ENCODE assay signal across 20 cellular contexts in the genomic region with DNA sequence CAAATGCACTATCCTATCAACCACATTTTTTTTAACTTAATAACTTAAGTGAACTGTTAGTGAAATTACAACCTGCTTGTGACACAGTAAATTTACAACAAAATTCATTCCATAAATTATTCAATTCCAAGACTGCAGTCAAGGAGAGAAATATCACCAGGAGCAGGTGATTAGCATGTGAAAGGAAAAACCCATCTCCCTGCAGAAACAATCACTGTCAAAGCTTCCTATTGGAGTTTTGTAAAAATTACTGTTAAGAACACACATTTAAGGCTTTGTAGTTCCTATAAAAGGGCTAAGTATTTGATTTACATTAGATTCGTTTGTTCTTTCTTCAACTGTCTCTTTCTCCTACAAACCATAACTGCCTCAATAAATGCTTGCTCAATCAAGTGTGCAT.
"Had no signal": no experiment of that assay in that cellular context is flagged by ENCODE, and none has a peak within 500 bp of the region (broad histone marks: within the 10 kb centered on the region; RNA-seq: fewer than 3 reads in every experiment).

No MANE protein-coding gene starts in this region.

- H3K9me3 Mint-ChIP-seq: activated CD4-positive, alpha-beta memory T cell treated with anti-CD3 and anti-CD28 coated beads, Interleukin-2, amount 10 ng/mL, durations not matched to agents 7 days and 5 days; activated naive CD8-positive, alpha-beta T cell treated with anti-CD3 and anti-CD28 coated beads, Interleukin-2, amount 10 ng/mL, durations not matched to agents 7 days and 5 days had no signal

- DNase-seq: activated CD4-positive, alpha-beta memory T cell treated with anti-CD3 and anti-CD28 coated beads, Interleukin-2, amount 10 ng/mL, durations not matched to agents 7 days and 5 days; activated CD4-positive, alpha-beta T cell treated with anti-CD3 and anti-CD28 coated beads for 36 hours; activated CD4-positive, alpha-beta T cell treated with anti-CD3 and anti-CD28 coated beads, Interleukin-2, amount 50 U/mL, for 1 hour; activated CD8-positive, alpha-beta memory T cell treated with anti-CD3 and anti-CD28 coated beads, Interleukin-2, amount 50 U/mL, for 48 hours; activated naive CD4-positive, alpha-beta T cell treated with anti-CD3 and anti-CD28 coated beads, Interleukin-2, amount 50 U/mL, for 16 hours; activated naive CD8-positive, alpha-beta T cell treated with anti-CD3 and anti-CD28 coated beads, Interleukin-2, amount 10 ng/mL, durations not matched to agents 7 days and 5 days; activated T-cell treated with anti-CD3 and anti-CD28 coated beads, Interleukin-2, amount 50 U/mL, for 1 hour; adrenal gland; anterior cingulate cortex; Kasumi-1; KBM-7; NCI-H1105; NCI-H1436; NCI-H1694 treated with DMSO at 0.1 percent for 48 hours; NCI-H2029 treated with DMSO at 0.1 percent for 48 hours; NCI-H510A treated with DMSO at 0.1 percent for 48 hours; PC-3; SHP77 treated with DMSO at 0.1 percent for 48 hours; T-helper 17 cell; T-helper 9 cell had no signal

- H3K4me3 ChIP-seq: adrenal gland had no signal

- H3K36me3 ChIP-seq: adrenal gland had no signal

- ATAC-seq: activated CD4-positive, alpha-beta T cell treated with anti-CD3 and anti-CD28 coated beads for 36 hours; PC-3; T-helper 17 cell had no signal

- H3K27me3 Mint-ChIP-seq: activated CD4-positive, alpha-beta memory T cell treated with anti-CD3 and anti-CD28 coated beads, Interleukin-2, amount 10 ng/mL, durations not matched to agents 7 days and 5 days; activated CD4-positive, alpha-beta T cell treated with anti-CD3 and anti-CD28 coated beads for 36 hours had no signal

- H3K9me3 ChIP-seq: adrenal gland had no signal

- H3K27ac ChIP-seq: adrenal gland had no signal

- H3K36me3 Mint-ChIP-seq: activated naive CD8-positive, alpha-beta T cell treated with anti-CD3 and anti-CD28 coated beads, Interleukin-2, amount 10 ng/mL, durations not matched to agents 7 days and 5 days had no signal

- H3K4me1 ChIP-seq: adrenal gland had no signal

- H3K4me3 Mint-ChIP-seq: activated CD4-positive, alpha-beta memory T cell treated with anti-CD3 and anti-CD28 coated beads, Interleukin-2, amount 10 ng/mL, durations not matched to agents 7 days and 5 days; activated CD4-positive, alpha-beta T cell treated with anti-CD3 and anti-CD28 coated beads for 36 hours; activated naive CD8-positive, alpha-beta T cell treated with anti-CD3 and anti-CD28 coated beads, Interleukin-2, amount 10 ng/mL, durations not matched to agents 7 days and 5 days; T-helper 17 cell had no signal

- H3K27ac Mint-ChIP-seq: activated CD4-positive, alpha-beta memory T cell treated with anti-CD3 and anti-CD28 coated beads, Interleukin-2, amount 10 ng/mL, durations not matched to agents 7 days and 5 days; activated CD4-positive, alpha-beta T cell treated with anti-CD3 and anti-CD28 coated beads for 36 hours; activated naive CD8-positive, alpha-beta T cell treated with anti-CD3 and anti-CD28 coated beads, Interleukin-2, amount 10 ng/mL, durations not matched to agents 7 days and 5 days; T-helper 17 cell had no signal

- H3K4me1 Mint-ChIP-seq: activated CD4-positive, alpha-beta memory T cell treated with anti-CD3 and anti-CD28 coated beads, Interleukin-2, amount 10 ng/mL, durations not matched to agents 7 days and 5 days; activated CD4-positive, alpha-beta T cell treated with anti-CD3 and anti-CD28 coated beads for 36 hours; activated naive CD8-positive, alpha-beta T cell treated with anti-CD3 and anti-CD28 coated beads, Interleukin-2, amount 10 ng/mL, durations not matched to agents 7 days and 5 days; T-helper 17 cell had no signal

- H3K27me3 ChIP-seq: adrenal gland had no signal
